ENCODE assay signal across 20 cellular contexts in the genomic region with DNA sequence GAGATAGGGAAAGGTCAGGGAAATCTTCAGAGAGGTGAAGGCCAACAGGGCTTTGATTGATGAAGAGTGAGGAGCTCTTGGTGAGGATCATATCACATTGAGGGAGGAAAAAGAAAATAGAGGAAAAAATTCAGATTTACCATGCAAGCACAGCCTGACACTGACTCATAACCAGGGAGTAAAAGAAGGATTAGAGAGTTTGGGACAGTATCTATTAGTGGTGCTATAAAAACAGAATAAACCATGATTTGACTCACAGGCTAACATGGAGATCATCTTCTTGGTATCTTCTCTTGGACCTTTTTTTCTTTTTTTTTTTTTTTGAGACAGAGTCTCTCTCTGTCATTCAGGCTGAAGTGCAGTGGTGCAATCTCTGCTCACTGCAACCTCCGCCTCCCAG. TPM values are rescaled to one million over a fixed set of nuclear protein-coding genes. Genes with fewer than 3 reads are reported as not detected.
"Had no signal": no experiment of that assay in that cellular context is flagged by ENCODE, and none has a peak within 500 bp of the region (broad histone marks: within the 10 kb centered on the region; RNA-seq: fewer than 3 reads in every experiment).

No MANE protein-coding gene starts in this region.

- H3K4me3 ChIP-seq: cardiac muscle cell, left lung, psoas muscle, stomach, testis had no signal

- DNase-seq: activated CD4-positive, alpha-beta T cell treated with anti-CD3 and anti-CD28 coated beads, Interleukin-2, amount 50 U/mL, for 4 hours; amniotic stem cell; endodermal cell; foreskin melanocyte; glutamatergic neuron; kidney; left lung; psoas muscle; right cardiac atrium; stimulated activated CD4-positive, alpha-beta T cell treated with anti-CD3 and anti-CD28 coated beads, Interleukin-4, amount 100 ng/mL, for 24 hours; stomach; T-helper 2 cell; testis had no signal

- H3K27me3 ChIP-seq: cardiac muscle cell, left lung, stomach, testis had no signal

- H3K27ac ChIP-seq: cardiac muscle cell, epithelial cell of prostate, left lung, psoas muscle, stomach, testis had no signal

RNA-seq across cellular contexts. Expression of a gene that starts 44.4 kb away (rescaled TPM):
- total RNA-seq: activated CD8-positive, alpha-beta memory T cell treated with anti-CD3 and anti-CD28 coated beads for 36 hours; activated T-helper 1 cell treated with anti-CD3 and anti-CD28 coated beads, Interleukin-12 subunit alpha, Interleukin-12 subunit beta, Interleukin-2, Interleukin-4 antibody, amounts not matched to agents 30 ng/mL and 10 ng/mL and 1 ng/mL, durations not matched to agents 14 hours and 24 hours and 36 hours; cardiac muscle cell; dermis microvascular lymphatic vessel endothelial cell; endodermal cell; lung microvascular endothelial cell; neural crest cell had no signal
- polyA plus RNA-seq: cardiac muscle cell had no signal
